Comparison of ENCODE assay signal across 12 cellular contexts in genomic region chr7:5598261-5598761, GRCh38. TPM values are rescaled to one million over a fixed set of nuclear protein-coding genes. Genes with fewer than 3 reads are reported as not detected.
DNase-seq lines count a peak whose midpoint lies in the region; ATAC-seq, FAIRE-seq and TF ChIP-seq lines count a peak whose summit lies in the region.
"Had no signal": no experiment of that assay in that cellular context is flagged by ENCODE, and none has a peak within 500 bp of the region (broad histone marks: within the 10 kb centered on the region; RNA-seq: fewer than 3 reads in every experiment).

No MANE protein-coding gene starts in this region.

- peak overlapping the region; percentile 47 for H3K27ac ChIP-seq in AG04450 (ENCODE audit: low read depth, low read length)
- peak overlapping the region; percentile 32; the same call in 1 of the 2 replicates for H3K27ac ChIP-seq in HUES64 (ENCODE audit: low read depth, low read length)
- H3K27ac ChIP-seq in GM12878 (ENCODE audit: control insufficient read depth, insufficient read depth) = no peak overlapping the region
- H3K27ac ChIP-seq in mesendoderm (ENCODE audit: low read depth, low read length) = no peak overlapping the region

- H3K4me1 ChIP-seq in HUES64 (ENCODE audit: insufficient read depth, low read length) (peaks cover 29% of the 10 kb centered on the region), GM12878 (ENCODE audit: control insufficient read depth, insufficient read depth, low read length) (peaks cover 26% of the 10 kb centered on the region), mesendoderm (ENCODE audit: control insufficient read depth, low read depth, low read length) (peaks cover 15% of the 10 kb centered on the region), mucosa of descending colon (ENCODE audit: low read depth) (peaks cover 23% of the 10 kb centered on the region)

- intact Hi-C loops in GM12878 (cut with micrococcal nuclease; ENCODE audit: unreplicated experiment) (no loop called here), mucosa of descending colon (cut with DNase I, micrococcal nuclease) (no loop called here)

- FAIRE-seq in GM12878 (lab: Jason Lieb, UNC) = no peak

- no peak for DNase-seq in AG04450 (ENCODE audit: low read depth, low spot score)
- DNase-seq in GM12878 (ENCODE audit: low read depth, low spot score) = no peak
- no peak for DNase-seq in mesendoderm
- DNase-seq in mucosa of descending colon = no peak
- no peak for DNase-seq in SIG-M5 treated with dmso at 0.1 percent for 504 hours (lab: John Stamatoyannopoulos, UW; ENCODE audit: unreplicated experiment)
- DNase-seq: effector memory CD8-positive, alpha-beta T cell; HCEC 1CT; left cardiac atrium; stimulated activated CD4-positive, alpha-beta T cell treated with anti-CD3 and anti-CD28 coated beads, Interleukin-12 subunit alpha, Interleukin-12 subunit beta, amount 100 ng/mL, for 4 hours had no signal

- H3K4ac ChIP-seq in mesendoderm (ENCODE audit: low read depth, low read length) = no peak overlapping the region

- H3K9ac ChIP-seq in HUES64 (ENCODE audit: low read depth, low read length) = no peak overlapping the region
- no peak overlapping the region for H3K9ac ChIP-seq in GM12878 (ENCODE audit: control insufficient read depth, insufficient read depth, low read length)
- peak overlapping the region; percentile 61 for H3K9ac ChIP-seq in mesendoderm (ENCODE audit: low read length)

- ATAC-seq in GM12878 (no peak), HG03342 (IDR thresholded peaks at IDR 0.05; ENCODE audit: unreplicated experiment) (no peak), mucosa of descending colon (no peak), GM18517 (IDR thresholded peaks at IDR 0.05; ENCODE audit: unreplicated experiment) (no peak)
- ATAC-seq: effector memory CD8-positive, alpha-beta T cell; left cardiac atrium had no signal

- no TSS peak for BruUV-seq in GM12878 (replicated peaks; lab: Mats Ljungman, UMichigan)

- H2BK5ac ChIP-seq in mesendoderm (ENCODE audit: low read length) = no peak overlapping the region

- no peak overlapping the region for H2BK120ac ChIP-seq in mesendoderm (ENCODE audit: low read depth, low read length)

- SMC1A ChIA-PET in GM12878 (lab: Charles Lee; ENCODE audit: uncharacterized antibody, unreplicated experiment) = no interaction called here

- peaks cover 2% of the 10 kb centered on the region for H4K20me1 ChIP-seq in GM12878 (ENCODE audit: control insufficient read depth, insufficient read depth)

- RAD21 ChIA-PET in GM12878 (lab: Charles Lee; ENCODE audit: unreplicated experiment) = no interaction called here

- POLR2A ChIA-PET in AG04450 (lab: Yijun Ruan, JAX) = no interaction called here
- POLR2A ChIA-PET in GM12878 (lab: Charles Lee) = interaction anchor here (1.1 kb wide), 1 partner anchor 14 kb away, joined by 3 read pairs; no protein-coding TSS in a partner anchor

- H3K18ac ChIP-seq in mesendoderm (ENCODE audit: low read length) = no peak overlapping the region

- peak overlapping the region; percentile 80 for H3K56ac ChIP-seq in mesendoderm (ENCODE audit: low read length)

- TF ChIP-seq CTCF in AG04450 (IDR thresholded peaks at IDR 0.05; ENCODE audit: low read depth, low read length) (no peak), GM12878 (IDR thresholded peaks at IDR 0.05 in 2 of 3, conservative IDR thresholded peaks at IDR 0.05 in 1 of 3; ENCODE audit: control insufficient read depth in 2 of 3, extremely low read depth in 1 of 3, insufficient read depth in 1 of 3, low read depth in 3 of 3, low read length in 3 of 3) (no peak), mucosa of descending colon (IDR thresholded peaks at IDR 0.05) (no peak)

- peaks cover 26% of the 10 kb centered on the region for H3K36me3 ChIP-seq in HUES64 (ENCODE audit: insufficient read depth, low read length)
- peaks cover 7 to 11% of the 10 kb centered on the region in 2 experiments for H3K36me3 ChIP-seq in GM12878 (ENCODE audit: control insufficient read depth in 2 of 2, insufficient read depth in 2 of 2, low read length in 1 of 2)
- peaks cover 17% of the 10 kb centered on the region for H3K36me3 ChIP-seq in mesendoderm (ENCODE audit: control insufficient read depth, insufficient read depth, low read length)
- no peaks in the 10 kb centered on the region for H3K36me3 ChIP-seq in mucosa of descending colon (ENCODE audit: low read depth)

- H3K4me2 ChIP-seq in GM12878 (ENCODE audit: control insufficient read depth, insufficient read depth) = peak overlapping the region; percentile 77
- H3K4me2 ChIP-seq in mesendoderm (ENCODE audit: low read length) = peak overlapping the region; percentile 3

- no peak for TF ChIP-seq EP300 in GM12878 (IDR thresholded peaks at IDR 0.05; ENCODE audit: borderline replicate concordance in 1 of 2, control insufficient read depth in 1 of 2, low read depth in 2 of 2, low read length in 2 of 2)

- H3K9me3 ChIP-seq in AG04450 (ENCODE audit: control insufficient read depth, insufficient read depth, low read length) (peaks cover 5% of the 10 kb centered on the region; the same call in 1 of the 2 replicates), HUES64 (ENCODE audit: insufficient read depth, low read depth, low read length) (no peaks in the 10 kb centered on the region), GM12878 (replicated peaks; ENCODE audit: control insufficient read depth, insufficient read depth, low read length) (no peaks in the 10 kb centered on the region), mucosa of descending colon (no peaks in the 10 kb centered on the region)

- peak overlapping the region; percentile 31 for H3K4me3 ChIP-seq in AG04450 (ENCODE audit: low read depth, low read length)
- H3K4me3 ChIP-seq in HUES64 (ENCODE audit: low read length) = no peak overlapping the region
- peak overlapping the region; percentile 57; the same call in 1 of the 2 replicates for H3K4me3 ChIP-seq in GM12878
- H3K4me3 ChIP-seq in mesendoderm (ENCODE audit: low read length) = no peak overlapping the region
- H3K4me3 ChIP-seq in mucosa of descending colon = no peak overlapping the region

- TF ChIP-seq RAD21 in GM12878 (IDR thresholded peaks at IDR 0.05; ENCODE audit: insufficient read depth, low read depth, low read length) = no peak

- peaks cover 2% of the 10 kb centered on the region for H3K79me1 ChIP-seq in mesendoderm (ENCODE audit: low read length)

- H3K27me3 ChIP-seq in AG04450 (ENCODE audit: control insufficient read depth, insufficient read depth, low read length) = no peaks in the 10 kb centered on the region
- no peaks in the 10 kb centered on the region for H3K27me3 ChIP-seq in HUES64 (ENCODE audit: insufficient read depth, low read length)
- H3K27me3 ChIP-seq in GM12878 (replicated peaks in 1 of 2; ENCODE audit: control insufficient read depth in 2 of 2, insufficient read depth in 2 of 2, low read length in 1 of 2) = no peaks in the 10 kb centered on the region
- no peaks in the 10 kb centered on the region for H3K27me3 ChIP-seq in mesendoderm (ENCODE audit: insufficient read depth, low read length, poor library complexity)

- in situ Hi-C loops in GM12878 (cut with MboI) = no loop called here

- CTCF ChIA-PET in AG04450 (lab: Charles Lee) (interaction anchor here (0.9 kb wide), 1 partner anchor 67 kb away, joined by 4 read pairs; no protein-coding TSS in a partner anchor), GM12878 (lab: Yijun Ruan, JAX) (interaction anchor here (0.9 to 2.6 kb wide), 3 partner anchors 80 to 104 kb away, joined by 3 to 6 read pairs (median 3); no protein-coding TSS in a partner anchor)

- no peak; the same call in 1 of the 2 replicates for TF ChIP-seq POLR2A in GM12878 (IDR thresholded peaks at IDR 0.05; ENCODE audit: low read depth, low read length)

- no peak overlapping the region for H3K23ac ChIP-seq in mesendoderm (ENCODE audit: low read length)

- H2AK5ac ChIP-seq in mesendoderm (ENCODE audit: low read length) = no peak overlapping the region

- WGBS in HUES64 = 56% methylated on average over 14 of the region's 14 CpGs
- 81% methylated on average over 14 of the region's 14 CpGs for WGBS in GM12878 (ENCODE audit: insufficient coverage, insufficient replicate concordance, low lambda C conversion rate, missing lambda C conversion rate)
- WGBS in mesendoderm (ENCODE audit: extremely low coverage, insufficient coverage, low lambda C conversion rate) = no CpG with 5 or more reads among the region's 14 CpGs

- no peak overlapping the region for H2BK15ac ChIP-seq in mesendoderm (replicated peaks; ENCODE audit: low read depth)

- peaks cover 70% of the 10 kb centered on the region for H3K79me2 ChIP-seq in GM12878 (ENCODE audit: control insufficient read depth, insufficient read depth, low read length)
- H3K79me2 ChIP-seq in mesendoderm (ENCODE audit: control insufficient read depth, insufficient read depth, low read length) = peaks cover 90% of the 10 kb centered on the region

- H2AFZ ChIP-seq in GM12878 (ENCODE audit: control insufficient read depth, low read depth, low read length) = no peak overlapping the region

- H4K8ac ChIP-seq in mesendoderm (ENCODE audit: low read depth, low read length) = no peak overlapping the region

- no peak overlapping the region for H4K5ac ChIP-seq in mesendoderm (ENCODE audit: low read length)

RNA-seq across cellular contexts. Expression of gene FSCN1, which starts 5.7 kb away (rescaled TPM):
- polyA plus RNA-seq in AG04450 (2011; rRNA removed) (108 and 151 TPM in 2 replicates), GM12878 (2011; rRNA removed) (17.8 and 66.7 TPM in 2 replicates), GM12878 (2014; fragmentation: Illumina TruSeq; extraction: Trizol) (4.0 and 38.7 TPM in 2 replicates), GM12878 (2014; fragmentation: Nextera tagmentation; extraction: Ambion mirVana) (1 to 10 TPM in 1 of 2 experiments, under 1 TPM in 1; 0.50 to 1.6 TPM), GM12878 (2014; rRNA removed) (207 and 254 TPM in 2 replicates), GM12878 (2016; fragmentation: Nextera tagmentation; extraction: Ambion mirVana) (100 to 1,000 TPM; 145 to 150 TPM)
- polyA minus RNA-seq in AG04450 (2011; rRNA and poly(A)+ RNA removed) = 90.4 and 104 TPM in 2 replicates
- polyA plus RNA-seq in HUES64 (2013, experiment 1 of 2) = 333 TPM
- 347 TPM for polyA plus RNA-seq in HUES64 (2013, experiment 2 of 2)
- 180 and 207 TPM in 2 replicates for total RNA-seq in GM12878 (2013; cell fraction: nucleolus; rRNA removed)
- total RNA-seq in GM12878 (2014; rRNA removed) (172 and 215 TPM in 2 replicates), GM12878 (2014; rRNA removed; fragmentation: Illumina TruSeq; extraction: Trizol) (49.8 and 64.8 TPM in 2 replicates), GM12878 (2021) (337 TPM in 2 replicates), mucosa of descending colon (10 to 100 TPM in 2 of 3 donors, 1 to 10 TPM in 1; 5.5 to 17.3 (median 12.7) TPM)
- 51.6 TPM for polyA plus RNA-seq in GM12878 (2011; ENCODE audit: low read depth)
- 117 and 150 TPM in 2 replicates for polyA plus RNA-seq in GM12878 (2011; cell fraction: cytosol; rRNA removed)
- 170 and 231 TPM in 2 replicates for polyA plus RNA-seq in GM12878 (2011; cell fraction: nucleus; rRNA removed)
- 177 and 222 TPM in 2 replicates for polyA plus RNA-seq in GM12878 (2012)
- 37.2 and 72.4 TPM in 2 replicates for polyA minus RNA-seq in GM12878 (2011; rRNA and poly(A)+ RNA removed)
- 109 and 127 TPM in 2 replicates for polyA minus RNA-seq in GM12878 (2011; cell fraction: cytosol; rRNA and poly(A)+ RNA removed)
- 73.0 and 111 TPM in 2 replicates for polyA minus RNA-seq in GM12878 (2011; cell fraction: nucleus; rRNA and poly(A)+ RNA removed)
- 429 TPM for polyA plus RNA-seq in mesendoderm (2013, experiment 1 of 2)
- 421 TPM for polyA plus RNA-seq in mesendoderm (2013, experiment 2 of 2)

Comparison
In these comparisons a context has a peak if more than half of its experiments do, and no peak if none do; other contexts are left out.
1. H3K27ac ChIP-seq: peak in AG04450 (single experiment) and HUES64 (single experiment); none in GM12878 (single experiment) and mesendoderm (single experiment).
2. H3K4me3 ChIP-seq: peak in AG04450 (single experiment) and GM12878 (single experiment); none in HUES64 (single experiment), mesendoderm (single experiment) and mucosa of descending colon (single experiment).